20 cellular contexts compared by ENCODE assay signal in genomic region chr17:42844271-42844670, GRCh38. TPM values are rescaled to one million over a fixed set of nuclear protein-coding genes. Genes with fewer than 3 reads are reported as not detected.
DNase-seq lines count a peak whose midpoint lies in the region; ATAC-seq, FAIRE-seq and TF ChIP-seq lines count a peak whose summit lies in the region.
"Had no signal": no experiment of that assay in that cellular context is flagged by ENCODE, and none has a peak within 500 bp of the region (broad histone marks: within the 10 kb centered on the region; RNA-seq: fewer than 3 reads in every experiment).

Gene AOC2, plus strand, starts transcription at chr17:42844580. Its CDS starts 47 bp downstream, at chr17:42844627.

- no peak for TF ChIP-seq CTCF in CD14-positive monocyte (IDR thresholded peaks at IDR 0.05)
- no peak for TF ChIP-seq CTCF in gastroesophageal sphincter (IDR thresholded peaks at IDR 0.05)
- no peak for TF ChIP-seq CTCF in kidney (IDR thresholded peaks at IDR 0.05; ENCODE audit: borderline replicate concordance, extremely low read depth, insufficient read depth)
- no peak for TF ChIP-seq CTCF in MCF 10A (IDR thresholded peaks at IDR 0.05; ENCODE audit: unreplicated experiment)

- H3K27ac ChIP-seq in gastroesophageal sphincter, result peak within 1 kb of the TSS in 3 of 4 donors; percentile 56 to 66 (median 59)
- no peak within 1 kb of the TSS for H3K27ac ChIP-seq in kidney (ENCODE audit: low read depth in 2 of 2, low read length in 2 of 2)
- H3K27ac ChIP-seq: WERI-Rb-1 had no signal

- peaks cover 0 to 3% (median 2%) of the 10 kb centered on the region in 3 donors for H3K27me3 Mint-ChIP-seq in CD14-positive monocyte (ENCODE audit: low read depth in 3 of 3)
- no peaks in the 10 kb centered on the region for H3K27me3 Mint-ChIP-seq in activated T-helper 17 cell treated with anti-CD3 and anti-CD28 coated beads, Interleukin-2, amount 50 U/mL, for 72 hours
- no peaks in the 10 kb centered on the region for H3K27me3 Mint-ChIP-seq in MCF 10A (ENCODE audit: insufficient read depth, unreplicated experiment)
- H3K27me3 Mint-ChIP-seq: effector memory CD8-positive, alpha-beta T cell had no signal

- H3K36me3 Mint-ChIP-seq in CD14-positive monocyte (peaks cover 56 to 65% of the 10 kb centered on the region in 2 donors), MCF 10A (ENCODE audit: insufficient read depth, unreplicated experiment) (peaks cover 56% of the 10 kb centered on the region)
- H3K36me3 Mint-ChIP-seq in activated T-helper 17 cell treated with anti-CD3 and anti-CD28 coated beads, Interleukin-2, amount 50 U/mL, for 72 hours (ENCODE audit: low read depth), result peaks cover 72% of the 10 kb centered on the region
- peaks cover 70% of the 10 kb centered on the region for H3K36me3 Mint-ChIP-seq in stimulated activated effector memory CD8-positive, alpha-beta T cell treated with anti-CD3 and anti-CD28 coated beads, Interleukin-12 subunit alpha, Interleukin-12 subunit beta, amount 100 ng/mL, for 72 hours

- H3K27me3 ChIP-seq in gastroesophageal sphincter, result no peaks in the 10 kb centered on the region

- H3K4me1 ChIP-seq in gastroesophageal sphincter (peaks cover 0 to 45% (median 5%) of the 10 kb centered on the region in 3 donors), kidney (ENCODE audit: control insufficient read depth in 1 of 2, insufficient read depth in 1 of 2, low read depth in 1 of 2, low read length in 2 of 2) (peaks cover 4 to 6% of the 10 kb centered on the region in 2 donors)

- no peak for TF ChIP-seq EP300 in gastroesophageal sphincter (IDR thresholded peaks at IDR 0.05)

- 68 to 83% methylated on average over 2 to 4 of the region's 4 CpGs for WGBS in gastroesophageal sphincter (ENCODE audit: low coverage in 1 of 2), 2 donors

- no peak for FAIRE-seq in kidney (lab: Jason Lieb, UNC)
- FAIRE-seq: RCC 7860 had no signal

- POLR2A ChIA-PET in MCF 10A (lab: Yijun Ruan, JAX), result interaction anchor here (1.0 to 3.0 kb wide), 8 partner anchors 9 to 154 kb away, joined by 3 to 9 read pairs (median 6); partner anchors contain the start of gene RPL27

- CTCF ChIA-PET in MCF 10A (lab: Yijun Ruan, JAX), result interaction anchor here (0.6 to 5.0 kb wide), 9 partner anchors 10 to 153 kb away, joined by 3 to 60 read pairs (median 5); partner anchors contain the start of gene RPL27

- H3K9ac ChIP-seq in kidney (ENCODE audit: low read length in 2 of 2), result peak within 1 kb of the TSS in 1 of 2 donors; percentile 10

- H3K4me3 ChIP-seq in gastroesophageal sphincter (no peak within 1 kb of the TSS), kidney (ENCODE audit: low read length in 2 of 2) (no peak within 1 kb of the TSS)

- no peaks in the 10 kb centered on the region for H3K9me3 Mint-ChIP-seq in CD14-positive monocyte
- no peaks in the 10 kb centered on the region for H3K9me3 Mint-ChIP-seq in activated T-helper 17 cell treated with anti-CD3 and anti-CD28 coated beads, Interleukin-2, amount 50 U/mL, for 72 hours
- no peaks in the 10 kb centered on the region for H3K9me3 Mint-ChIP-seq in stimulated activated effector memory CD8-positive, alpha-beta T cell treated with anti-CD3 and anti-CD28 coated beads, Interleukin-12 subunit alpha, Interleukin-12 subunit beta, amount 100 ng/mL, for 72 hours
- no peaks in the 10 kb centered on the region for H3K9me3 Mint-ChIP-seq in MCF 10A (ENCODE audit: unreplicated experiment)
- H3K9me3 Mint-ChIP-seq: effector memory CD8-positive, alpha-beta T cell; H9; immature natural killer cell had no signal

- H3K4me3 Mint-ChIP-seq in CD14-positive monocyte, result no peak within 1 kb of the TSS
- H3K4me3 Mint-ChIP-seq in activated T-helper 17 cell treated with anti-CD3 and anti-CD28 coated beads, Interleukin-2, amount 50 U/mL, for 72 hours, result peak within 1 kb of the TSS; percentile 52
- H3K4me3 Mint-ChIP-seq in stimulated activated effector memory CD8-positive, alpha-beta T cell treated with anti-CD3 and anti-CD28 coated beads, Interleukin-12 subunit alpha, Interleukin-12 subunit beta, amount 100 ng/mL, for 72 hours, result no peak within 1 kb of the TSS
- H3K4me3 Mint-ChIP-seq in MCF 10A (ENCODE audit: unreplicated experiment), result no peak within 1 kb of the TSS
- H3K4me3 Mint-ChIP-seq: effector memory CD8-positive, alpha-beta T cell; H9; immature natural killer cell had no signal

- H3K36me3 ChIP-seq in gastroesophageal sphincter (peaks cover under 1 to 67% of the 10 kb centered on the region in 2 donors), kidney (ENCODE audit: control insufficient read depth in 1 of 2, insufficient read depth in 2 of 2, low read length in 2 of 2) (peaks cover 31 to 32% of the 10 kb centered on the region in 2 donors)

- BruUV-seq in MCF 10A (replicated peaks; lab: Mats Ljungman, UMichigan), result no TSS peak

- intact Hi-C loops in CD14-positive monocyte (cut with micrococcal nuclease) (loop anchor here (5.0 to 10.0 kb wide), 3 partner anchors 93 to 153 kb away; partner anchors contain the start of gene RPL27 (in 2 of the 2)), kidney (cut with DNase I) (loop anchor here (5.0 kb wide), 1 partner anchor 88 kb away; no protein-coding TSS in a partner anchor), MCF 10A (cut with micrococcal nuclease) (no loop called here)

- H3K4me1 Mint-ChIP-seq in CD14-positive monocyte (peaks cover 28% of the 10 kb centered on the region), MCF 10A (ENCODE audit: insufficient read depth, unreplicated experiment) (peaks cover 13% of the 10 kb centered on the region)
- peaks cover 24% of the 10 kb centered on the region for H3K4me1 Mint-ChIP-seq in activated T-helper 17 cell treated with anti-CD3 and anti-CD28 coated beads, Interleukin-2, amount 50 U/mL, for 72 hours
- peaks cover 34% of the 10 kb centered on the region for H3K4me1 Mint-ChIP-seq in stimulated activated effector memory CD8-positive, alpha-beta T cell treated with anti-CD3 and anti-CD28 coated beads, Interleukin-12 subunit alpha, Interleukin-12 subunit beta, amount 100 ng/mL, for 72 hours

- DNase-seq in CD14-positive monocyte (ENCODE audit: low spot score) (no peak), kidney (no peak), MCF 10A (ENCODE audit: unreplicated experiment) (no peak), NCI-H2196 treated with DMSO at 0.1 percent for 48 hours (lab: John Stamatoyannopoulos, UW; ENCODE audit: unreplicated experiment) (no peak)
- DNase-seq in stimulated activated effector memory CD8-positive, alpha-beta T cell treated with anti-CD3 and anti-CD28 coated beads, Interleukin-12 subunit alpha, Interleukin-12 subunit beta, amount 100 ng/mL, for 72 hours (ENCODE audit: low spot score in 2 of 2), result no peak
- DNase-seq: activated gamma-delta T cell treated with Interleukin-2 at 50 U/mL for 16 hours; DMS79 treated with DMSO at 0.1 percent for 48 hours; effector memory CD8-positive, alpha-beta T cell; H9; immature natural killer cell; Karpas-422; NCI-H1048; NCI-H187 treated with DMSO at 0.1 percent for 48 hours; NCI-H446; nucleus accumbens; stimulated activated CD4-positive, alpha-beta T cell treated with anti-CD3 and anti-CD28 coated beads, Interleukin-12 subunit alpha, Interleukin-12 subunit beta, amount 100 ng/mL, for 4 hours; WERI-Rb-1 had no signal

- no peaks in the 10 kb centered on the region for H3K9me3 ChIP-seq in gastroesophageal sphincter
- H3K9me3 ChIP-seq in kidney (ENCODE audit: control insufficient read depth in 1 of 2, low read length in 2 of 2), result no peaks in the 10 kb centered on the region

- no peak for TF ChIP-seq POLR2A in gastroesophageal sphincter (IDR thresholded peaks at IDR 0.05)

- peak within 1 kb of the TSS in 6 of 7 donors; percentile 41 to 81 (median 66) for H3K27ac Mint-ChIP-seq in CD14-positive monocyte
- H3K27ac Mint-ChIP-seq in activated T-helper 17 cell treated with anti-CD3 and anti-CD28 coated beads, Interleukin-2, amount 50 U/mL, for 72 hours, result peak within 1 kb of the TSS; percentile 80
- H3K27ac Mint-ChIP-seq in stimulated activated effector memory CD8-positive, alpha-beta T cell treated with anti-CD3 and anti-CD28 coated beads, Interleukin-12 subunit alpha, Interleukin-12 subunit beta, amount 100 ng/mL, for 72 hours, result peak within 1 kb of the TSS; percentile 72
- H3K27ac Mint-ChIP-seq in MCF 10A (ENCODE audit: low read depth, unreplicated experiment), result no peak within 1 kb of the TSS

- no peak for ATAC-seq in activated T-helper 17 cell treated with anti-CD3 and anti-CD28 coated beads, Interleukin-2, amount 50 U/mL, for 72 hours (replicated peaks)
- ATAC-seq in gastroesophageal sphincter, result no peak
- ATAC-seq in stimulated activated effector memory CD8-positive, alpha-beta T cell treated with anti-CD3 and anti-CD28 coated beads, Interleukin-12 subunit alpha, Interleukin-12 subunit beta, amount 100 ng/mL, for 72 hours, result no peak
- ATAC-seq: effector memory CD8-positive, alpha-beta T cell had no signal

RNA-seq across cellular contexts. Expression of gene AOC2, which starts in this region (rescaled TPM):
- polyA plus RNA-seq in CD14-positive monocyte (under 1 TPM in 1 of 2 donors, not detected in 1; 0.09 TPM), kidney (ENCODE audit: insufficient read depth, low read depth, low replicate concordance) (0.58 TPM)
- total RNA-seq in activated T-helper 17 cell treated with anti-CD3 and anti-CD28 coated beads, Interleukin-2, amount 50 U/mL, for 72 hours, result 1 to 10 TPM; 2.0 to 3.4 TPM
- total RNA-seq in gastroesophageal sphincter (1 to 10 TPM in 3 of 4 donors, under 1 TPM in 1; 0.81 to 1.7 (median 1.4) TPM), kidney (1.2 TPM), MCF 10A (2022) (2.6 and 2.9 TPM in 2 replicates)

Comparison
In these comparisons a context has a peak if more than half of its experiments do, and no peak if none do; other contexts are left out.
1. H3K27ac ChIP-seq: peak in gastroesophageal sphincter (3 of 4); none in kidney (0 of 2).